In the genomic region with DNA sequence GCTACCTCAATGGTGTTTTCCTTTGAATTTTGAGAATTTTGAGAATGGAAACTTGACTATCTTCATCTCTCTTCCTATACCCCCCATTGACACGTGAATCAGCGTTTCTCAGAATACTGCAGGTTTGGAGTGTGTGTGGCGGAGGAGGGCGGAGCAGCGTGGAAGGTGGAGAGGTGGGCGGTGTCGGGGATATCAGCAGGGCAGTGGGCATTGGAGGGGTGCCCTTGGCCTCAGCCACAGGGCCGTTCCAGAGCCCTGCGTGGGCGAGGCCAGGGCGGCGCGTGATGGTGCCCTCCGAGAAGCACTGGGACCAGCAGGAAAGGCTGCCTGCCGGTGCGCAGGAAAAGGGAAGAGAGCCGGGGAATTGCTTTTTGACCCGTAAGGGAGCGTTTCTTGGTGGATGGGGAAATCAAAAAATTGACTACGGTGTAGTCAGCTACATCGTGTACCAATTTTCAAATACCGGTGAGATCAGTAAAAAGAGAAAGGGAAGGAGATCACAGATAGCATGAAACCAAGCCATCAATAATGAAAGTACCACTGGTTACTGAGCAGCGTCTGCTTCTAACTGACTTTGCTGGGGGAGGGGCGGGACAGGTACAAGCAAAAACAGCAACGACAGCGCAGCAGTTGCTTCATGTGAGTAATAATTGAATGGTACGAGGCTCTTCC, we compare ENCODE assay signal across 9 cellular contexts.
DNase-seq lines count a peak whose midpoint lies in the region; ATAC-seq, FAIRE-seq and TF ChIP-seq lines count a peak whose summit lies in the region.
"Had no signal": no experiment of that assay in that cellular context is flagged by ENCODE, and none has a peak within 500 bp of the region (broad histone marks: within the 10 kb centered on the region; RNA-seq: fewer than 3 reads in every experiment).

No MANE protein-coding gene starts in this region.

- intact Hi-C loops in left ventricle myocardium superior (cut with micrococcal nuclease) = no loop called here

- TF ChIP-seq POLR2A in H54 (IDR thresholded peaks at IDR 0.05; ENCODE audit: low read depth, low read length) = no peak

- DNase-seq in GM19239 (ENCODE audit: insufficient read length, low spot score) (no peak), activated T-cell treated with anti-CD3 and anti-CD28 coated beads for 48 hours (ENCODE audit: low read depth) (peak; percentile 56), NCI-H146 treated with DMSO at 0.1 percent for 48 hours (lab: John Stamatoyannopoulos, UW; ENCODE audit: unreplicated experiment) (no peak), iPS-NIHi7 (ENCODE audit: extremely low spot score) (no peak), left ventricle myocardium superior (no peak), H54 (ENCODE audit: insufficient read length, low spot score) (no peak)
- peak; percentile 55 to 69 for DNase-seq in stimulated activated CD4-positive, alpha-beta T cell treated with anti-CD3 and anti-CD28 coated beads, Interleukin-4, amount 100 ng/mL, for 48 hours (ENCODE audit: low read depth in 2 of 2)
- DNase-seq: T1000 had no signal

- FAIRE-seq in GM19239 (lab: Jason Lieb, UNC) (peak; percentile 98), H54 (lab: Jason Lieb, UNC) (no peak)

- peak; percentile 72 for ATAC-seq in HG03103 (IDR thresholded peaks at IDR 0.05; ENCODE audit: low read depth, unreplicated experiment)
- no peak for ATAC-seq in left ventricle myocardium superior

Comparison
In these comparisons a context has a peak if more than half of its experiments do, and no peak if none do; other contexts are left out.
1. DNase-seq: peak in activated T-cell treated with anti-CD3 and anti-CD28 coated beads for 48 hours (single experiment) and stimulated activated CD4-positive, alpha-beta T cell treated with anti-CD3 and anti-CD28 coated beads, Interleukin-4, amount 100 ng/mL, for 48 hours (2 of 2); none in GM19239 (single experiment), NCI-H146 treated with DMSO at 0.1 percent for 48 hours (single experiment), iPS-NIHi7 (single experiment), left ventricle myocardium superior (single experiment) and H54 (single experiment).